In genomic region chr2:109419960-109420370, GRCh38 we compare ENCODE assay signal across 19 cellular contexts.
DNase-seq lines count a peak whose midpoint lies in the region; ATAC-seq lines count a peak whose summit lies in the region.
"Had no signal": no experiment of that assay in that cellular context is flagged by ENCODE, and none has a peak within 500 bp of the region (broad histone marks: within the 10 kb centered on the region; RNA-seq: fewer than 3 reads in every experiment).

No MANE protein-coding gene starts in this region.

- DNase-seq in GM23248 (peak; percentile 55), amniotic stem cell (lab: John Stamatoyannopoulos, UW) (peak; percentile 25), iris pigment epithelial cell (ENCODE audit: low read depth) (peak; percentile 55), superior temporal gyrus (ENCODE audit: extremely low spot score) (peak; percentile 47), T-helper 17 cell (no peak), GDM1 (lab: John Stamatoyannopoulos, UW) (no peak), sciatic nerve (ENCODE audit: low spot score) (no peak)
- DNase-seq: NCI-H1105 treated with DMSO at 0.1 percent for 48 hours; NCI-H446; OCI-M1; stimulated activated CD4-positive, alpha-beta T cell treated with anti-CD3 and anti-CD28 coated beads, Interleukin-2, amount 100 ng/mL, for 24 hours; stimulated activated CD8-positive, alpha-beta memory T cell treated with anti-CD3 and anti-CD28 coated beads, Interleukin-4, amount 100 ng/mL, for 48 hours had no signal

- peaks cover 6% of the 10 kb centered on the region; the same call in 1 of the 2 replicates for H3K4me1 ChIP-seq in GM23248 (ENCODE audit: insufficient read depth)
- H3K4me1 ChIP-seq: right atrium auricular region had no signal

- no peak overlapping the region for H2AFZ ChIP-seq in GM23248

- intact Hi-C loops in sciatic nerve (cut with DNase I) = no loop called here

- no peak overlapping the region for H3K4me2 ChIP-seq in GM23248 (ENCODE audit: unreplicated experiment)

- H3K36me3 Mint-ChIP-seq in T-helper 17 cell (ENCODE audit: low read depth) = no peaks in the 10 kb centered on the region
- H3K36me3 Mint-ChIP-seq: activated naive CD4-positive, alpha-beta T cell treated with anti-CD3 and anti-CD28 coated beads, Interleukin-2, amount 50 U/mL, for 24 hours; natural killer cell treated with Interleukin-12 subunit alpha and Interleukin-12 subunit beta and Interleukin-15 and Interleukin-18, amount 100 ng/mL, for 72 hours; WTC11 had no signal

- H3K36me3 ChIP-seq in GM23248 (ENCODE audit: low read depth) = no peaks in the 10 kb centered on the region
- H3K36me3 ChIP-seq: right atrium auricular region, upper lobe of left lung had no signal

- no peak overlapping the region for H3K4me3 ChIP-seq in GM23248
- H3K4me3 ChIP-seq: right atrium auricular region, upper lobe of left lung had no signal

- H4K20me1 ChIP-seq in GM23248 (ENCODE audit: insufficient read depth) = no peaks in the 10 kb centered on the region

- H3K9me2 ChIP-seq in GM23248 (ENCODE audit: insufficient read depth) = no peaks in the 10 kb centered on the region

- no peaks in the 10 kb centered on the region for H3K27me3 ChIP-seq in GM23248 (replicated peaks; ENCODE audit: insufficient read depth)
- H3K27me3 ChIP-seq: right atrium auricular region, upper lobe of left lung had no signal

- in situ Hi-C loops in GM23248 (cut with MboI) = no loop called here

- H3K27me3 Mint-ChIP-seq in T-helper 17 cell = peaks cover 9% of the 10 kb centered on the region
- H3K27me3 Mint-ChIP-seq: activated naive CD4-positive, alpha-beta T cell treated with anti-CD3 and anti-CD28 coated beads, Interleukin-2, amount 50 U/mL, for 24 hours; natural killer cell treated with Interleukin-12 subunit alpha and Interleukin-12 subunit beta and Interleukin-15 and Interleukin-18, amount 100 ng/mL, for 72 hours had no signal

- H3K9ac ChIP-seq in GM23248 = no peak overlapping the region

- H3K4me3 Mint-ChIP-seq in T-helper 17 cell = no peak overlapping the region
- H3K4me3 Mint-ChIP-seq: activated naive CD4-positive, alpha-beta T cell treated with anti-CD3 and anti-CD28 coated beads, Interleukin-2, amount 50 U/mL, for 24 hours; central memory CD8-positive, alpha-beta T cell; natural killer cell treated with Interleukin-12 subunit alpha and Interleukin-12 subunit beta and Interleukin-15 and Interleukin-18, amount 100 ng/mL, for 72 hours; WTC11 had no signal

- peaks cover 3% of the 10 kb centered on the region for H3K4me1 Mint-ChIP-seq in T-helper 17 cell
- H3K4me1 Mint-ChIP-seq: activated naive CD4-positive, alpha-beta T cell treated with anti-CD3 and anti-CD28 coated beads, Interleukin-2, amount 50 U/mL, for 24 hours; central memory CD8-positive, alpha-beta T cell had no signal

- H3K9me3 ChIP-seq in GM23248 (ENCODE audit: low read depth) (no peaks in the 10 kb centered on the region), T-helper 17 cell (ENCODE audit: control insufficient read depth, low read length, poor library complexity, severe bottlenecking) (no peaks in the 10 kb centered on the region)
- H3K9me3 ChIP-seq: right atrium auricular region, upper lobe of left lung had no signal

- WGBS in GM23248 (ENCODE audit: low coverage in 1 of 2, low lambda C conversion rate in 2 of 2, missing lambda C conversion rate in 2 of 2), 2 experiments = 76 to 80% methylated on average over 5 of the region's 5 CpGs

- ATAC-seq in T-helper 17 cell (no peak), sciatic nerve (no peak), HG03135 (IDR thresholded peaks at IDR 0.05; ENCODE audit: unreplicated experiment) (no peak)
- ATAC-seq: natural killer cell treated with Interleukin-12 subunit alpha and Interleukin-12 subunit beta and Interleukin-15 and Interleukin-18, amount 100 ng/mL, for 72 hours; WTC11 had no signal

- H3K27ac ChIP-seq in GM23248 = no peak overlapping the region
- H3K27ac ChIP-seq: right atrium auricular region had no signal

- H3K79me2 ChIP-seq in GM23248 (ENCODE audit: insufficient read depth) = no peaks in the 10 kb centered on the region

- H3F3A ChIP-seq in GM23248 (ENCODE audit: insufficient read depth) = no peaks in the 10 kb centered on the region; the same call in 1 of the 2 replicates

- no peak overlapping the region for H3K27ac Mint-ChIP-seq in T-helper 17 cell
- H3K27ac Mint-ChIP-seq: activated naive CD4-positive, alpha-beta T cell treated with anti-CD3 and anti-CD28 coated beads, Interleukin-2, amount 50 U/mL, for 24 hours; natural killer cell treated with Interleukin-12 subunit alpha and Interleukin-12 subunit beta and Interleukin-15 and Interleukin-18, amount 100 ng/mL, for 72 hours; WTC11 had no signal

Comparison
In these comparisons a context has a peak if more than half of its experiments do, and no peak if none do; other contexts are left out.
1. DNase-seq: peak in GM23248 (single experiment), amniotic stem cell (single experiment), iris pigment epithelial cell (single experiment) and superior temporal gyrus (single experiment); none in T-helper 17 cell (0 of 3), GDM1 (single experiment) and sciatic nerve (single experiment).